In genomic region chr15:82540055-82540983, GRCh38 we compare ENCODE assay signal across 8 cellular contexts. TPM values are rescaled to one million over a fixed set of nuclear protein-coding genes. Genes with fewer than 3 reads are reported as not detected.
DNase-seq lines count a peak whose midpoint lies in the region; TF ChIP-seq lines count a peak whose summit lies in the region.

Gene RPS17, minus strand, starts transcription at chr15:82540457. Its CDS starts 29 bp downstream, at chr15:82540428.

- DNase-seq in GM20000 (ENCODE audit: low spot score) (peak; percentile 99), HT1080 (ENCODE audit: low read depth) (peak; percentile 95), epithelial cell of esophagus (ENCODE audit: low read depth) (peak; percentile 96), NCI-H446 treated with DMSO at 0.1 percent for 48 hours (lab: John Stamatoyannopoulos, UW) (no peak)
- peak; percentile 100 for DNase-seq in activated CD8-positive, alpha-beta memory T cell treated with anti-CD3 and anti-CD28 coated beads for 24 hours
- DNase-seq in stimulated activated CD8-positive, alpha-beta memory T cell treated with anti-CD3 and anti-CD28 coated beads, Interleukin-7, amount 100 ng/mL, for 48 hours (ENCODE audit: extremely low read depth in 1 of 2, low read depth in 1 of 2), result peak; percentile 93 to 97

- H3K36me3 ChIP-seq in muscle layer of duodenum (ENCODE audit: control insufficient read depth in 1 of 2, insufficient read depth in 2 of 2, low read length in 2 of 2), result peaks cover 30 to 36% of the 10 kb centered on the region in 2 donors

- no peaks in the 10 kb centered on the region for H3K9me3 ChIP-seq in muscle layer of duodenum (ENCODE audit: control insufficient read depth in 1 of 2, low read length in 2 of 2)

- TF ChIP-seq CTCF in C4-2B (conservative IDR thresholded peaks at IDR 0.05), result peak; percentile 99
- TF ChIP-seq CTCF in GM20000 (IDR thresholded peaks at IDR 0.05; ENCODE audit: extremely low read depth, missing control alignments), result peak; percentile 90
- peak; percentile 74 for TF ChIP-seq CTCF in epithelial cell of esophagus (IDR thresholded peaks at IDR 0.05; ENCODE audit: insufficient read depth, low read depth, low read length, missing control alignments)

- peaks cover 8 to 22% of the 10 kb centered on the region in 2 donors for H3K4me1 ChIP-seq in muscle layer of duodenum (ENCODE audit: control insufficient read depth in 1 of 2, insufficient read depth in 2 of 2, low read length in 2 of 2)

- peak within 1 kb of the TSS; percentile 100 for H3K4me3 ChIP-seq in epithelial cell of esophagus (ENCODE audit: low read length)
- peak within 1 kb of the TSS; percentile 92 to 98 for H3K4me3 ChIP-seq in muscle layer of duodenum (ENCODE audit: low read depth in 1 of 2, low read length in 2 of 2)

- no peaks in the 10 kb centered on the region for H3K27me3 ChIP-seq in muscle layer of duodenum (ENCODE audit: low read depth, low read length)

- H3K27ac ChIP-seq in C4-2B (peak within 1 kb of the TSS; percentile 96), muscle layer of duodenum (ENCODE audit: low read length) (peak within 1 kb of the TSS; percentile 95)

RNA-seq across cellular contexts. Expression of gene RPS17, which starts in this region (rescaled TPM):
- total RNA-seq in HT1080 (2014; rRNA removed; shearing (Covaris generic)), result 3,352 and 4,043 TPM in 2 replicates
- polyA plus RNA-seq in HT1080 (2015; cell fraction: cytosol; rRNA removed), result 7,780 and 8,806 TPM in 2 replicates
- polyA plus RNA-seq in HT1080 (2015; cell fraction: nucleus; rRNA removed), result 2,028 and 2,069 TPM in 2 replicates
